ENCODE assay signal across 11 cellular contexts in genomic region chr16:68276223-68276622, GRCh38. TPM values are rescaled to one million over a fixed set of nuclear protein-coding genes. Genes with fewer than 3 reads are reported as not detected.
A peak's percentile ranks its signal among the peaks of the same experiment; 100 is the strongest.
DNase-seq lines count a peak whose midpoint lies in the region; ATAC-seq and TF ChIP-seq lines count a peak whose summit lies in the region.
"Had no signal": no experiment of that assay in that cellular context is flagged by ENCODE, and none has a peak within 500 bp of the region (broad histone marks: within the 10 kb centered on the region; RNA-seq: fewer than 3 reads in every experiment).

No MANE protein-coding gene starts in this region.

- peaks cover 16% of the 10 kb centered on the region for H3K36me3 ChIP-seq in CD4-positive, CD25-positive, alpha-beta regulatory T cell (ENCODE audit: control insufficient read depth, insufficient read depth, low read length)
- H3K36me3 ChIP-seq in Loucy (ENCODE audit: insufficient read depth, low read length) (peaks cover 15% of the 10 kb centered on the region; the same call in 1 of the 2 replicates), neural progenitor cell (no peaks in the 10 kb centered on the region)
- H3K36me3 ChIP-seq: ovary had no signal

- H3K4me3 Mint-ChIP-seq in CD4-positive, CD25-positive, alpha-beta regulatory T cell, result peak overlapping the region; percentile 77 to 87 (median 81)
- H3K4me3 Mint-ChIP-seq in chondrocyte (ENCODE audit: unreplicated experiment) (no peak overlapping the region), neural progenitor cell (no peak overlapping the region)

- H3K27ac Mint-ChIP-seq in CD4-positive, CD25-positive, alpha-beta regulatory T cell, result peak overlapping the region; percentile 93 to 98 (median 98)
- H3K27ac Mint-ChIP-seq in chondrocyte (ENCODE audit: unreplicated experiment) (peak overlapping the region; percentile 57), neural progenitor cell (no peak overlapping the region)

- H3K4me2 ChIP-seq in Loucy (ENCODE audit: low read depth, low read length, poor library complexity, severe bottlenecking), result peak overlapping the region; percentile 41
- no peak overlapping the region for H3K4me2 ChIP-seq in neural progenitor cell
- H3K4me2 ChIP-seq: KMS-11 had no signal

- H3F3A ChIP-seq in Loucy (ENCODE audit: low read depth), result 0 out of 2 replicates have a peak, but pooled peaks cover 2% of the 10 kb centered on the region
- H3F3A ChIP-seq in neural progenitor cell (ENCODE audit: low read depth), result peaks cover 8% of the 10 kb centered on the region

- H3K9me3 ChIP-seq in CD4-positive, CD25-positive, alpha-beta regulatory T cell (ENCODE audit: control insufficient read depth in 2 of 2, low read length in 2 of 2), result no peaks in the 10 kb centered on the region
- H3K9me3 ChIP-seq in Loucy (ENCODE audit: insufficient read depth, low read depth, low read length) (no peaks in the 10 kb centered on the region), neural progenitor cell (ENCODE audit: low read depth) (no peaks in the 10 kb centered on the region)
- H3K9me3 ChIP-seq: ovary had no signal

- H3K4me3 ChIP-seq in CD4-positive, CD25-positive, alpha-beta regulatory T cell (ENCODE audit: low read depth, low read length), result peak overlapping the region; percentile 73
- H3K4me3 ChIP-seq in Loucy (ENCODE audit: low read length, poor library complexity, severe bottlenecking), result peak overlapping the region; percentile 15
- no peak overlapping the region for H3K4me3 ChIP-seq in neural progenitor cell
- H3K4me3 ChIP-seq: ovary, SK-N-MC had no signal

- H3K9me3 Mint-ChIP-seq in CD4-positive, CD25-positive, alpha-beta regulatory T cell, result no peaks in the 10 kb centered on the region
- H3K9me3 Mint-ChIP-seq in chondrocyte (ENCODE audit: low read depth) (no peaks in the 10 kb centered on the region), neural progenitor cell (no peaks in the 10 kb centered on the region)

- no peaks in the 10 kb centered on the region for H3K27me3 ChIP-seq in CD4-positive, CD25-positive, alpha-beta regulatory T cell (ENCODE audit: control insufficient read depth, insufficient read depth, low read length)
- H3K27me3 ChIP-seq in Loucy (ENCODE audit: insufficient read depth, low read length, poor library complexity, severe bottlenecking) (no peaks in the 10 kb centered on the region), neural progenitor cell (no peaks in the 10 kb centered on the region)
- H3K27me3 ChIP-seq: ovary had no signal

- H3K79me2 ChIP-seq in Loucy (ENCODE audit: insufficient read depth, low read length) (peaks cover 62% of the 10 kb centered on the region), neural progenitor cell (ENCODE audit: low read depth) (no peaks in the 10 kb centered on the region)

- peaks cover 39% of the 10 kb centered on the region for H3K36me3 Mint-ChIP-seq in CD4-positive, CD25-positive, alpha-beta regulatory T cell
- H3K36me3 Mint-ChIP-seq in chondrocyte (ENCODE audit: low read depth), result peaks cover 6% of the 10 kb centered on the region
- peaks cover 6% of the 10 kb centered on the region for H3K36me3 Mint-ChIP-seq in neural progenitor cell

- no peak for DNase-seq in CD4-positive, CD25-positive, alpha-beta regulatory T cell
- no peak for DNase-seq in chondrocyte (ENCODE audit: low spot score)
- DNase-seq in neural progenitor cell (ENCODE audit: low spot score), result no peak
- no peak for DNase-seq in NCI-H1105 (lab: John Stamatoyannopoulos, UW)
- no peak for DNase-seq in SHP77 (lab: John Stamatoyannopoulos, UW)
- DNase-seq: ovary had no signal

- peaks cover 29 to 78% (median 52%) of the 10 kb centered on the region in 4 donors for H3K4me1 Mint-ChIP-seq in CD4-positive, CD25-positive, alpha-beta regulatory T cell
- H3K4me1 Mint-ChIP-seq in chondrocyte (ENCODE audit: low read depth) (peaks cover 14% of the 10 kb centered on the region), neural progenitor cell (no peaks in the 10 kb centered on the region)

- H3K9ac ChIP-seq in Loucy (ENCODE audit: low read depth, low read length, poor library complexity, severe bottlenecking) (peak overlapping the region; percentile 68), neural progenitor cell (no peak overlapping the region)
- H3K9ac ChIP-seq: KMS-11 had no signal

- ATAC-seq in CD4-positive, CD25-positive, alpha-beta regulatory T cell (ENCODE audit: low read depth in 2 of 2), result no peak
- ATAC-seq in GM21576 (IDR thresholded peaks at IDR 0.05; ENCODE audit: unreplicated experiment) (no peak), GM21526 (IDR thresholded peaks at IDR 0.05; ENCODE audit: low FRiP score, unreplicated experiment) (no peak)

- H4K20me1 ChIP-seq in Loucy (ENCODE audit: insufficient read depth, low read length, poor library complexity, severe bottlenecking), result peaks cover 3% of the 10 kb centered on the region
- no peaks in the 10 kb centered on the region for H4K20me1 ChIP-seq in neural progenitor cell (ENCODE audit: low read depth)

- peak overlapping the region; percentile 82 for H3K27ac ChIP-seq in CD4-positive, CD25-positive, alpha-beta regulatory T cell (ENCODE audit: insufficient read depth, low read length, poor library complexity, severe bottlenecking)
- H3K27ac ChIP-seq in neural progenitor cell, result peak overlapping the region; percentile 55
- H3K27ac ChIP-seq: ovary, SK-N-MC had no signal

- H3K4me1 ChIP-seq in CD4-positive, CD25-positive, alpha-beta regulatory T cell (ENCODE audit: control insufficient read depth, insufficient read depth, low read length, poor library complexity, severe bottlenecking), result peaks cover 84% of the 10 kb centered on the region
- H3K4me1 ChIP-seq in Loucy (ENCODE audit: insufficient read depth, low read length, poor library complexity, severe bottlenecking) (peaks cover 40% of the 10 kb centered on the region), neural progenitor cell (no peaks in the 10 kb centered on the region)

- no peaks in the 10 kb centered on the region for H3K9me2 ChIP-seq in Loucy (replicated peaks; ENCODE audit: low read depth, low read length)

- H2AFZ ChIP-seq in Loucy (ENCODE audit: low read length) (no peak overlapping the region), neural progenitor cell (replicated peaks) (no peak overlapping the region)

- TF ChIP-seq CTCF in Loucy (conservative IDR thresholded peaks at IDR 0.05; ENCODE audit: low read length), result no peak
- no peak for TF ChIP-seq CTCF in chondrocyte (IDR thresholded peaks at IDR 0.05)
- TF ChIP-seq CTCF in neural progenitor cell (IDR thresholded peaks at IDR 0.05), result no peak

- H3K27me3 Mint-ChIP-seq in CD4-positive, CD25-positive, alpha-beta regulatory T cell, result no peaks in the 10 kb centered on the region
- H3K27me3 Mint-ChIP-seq in chondrocyte (ENCODE audit: low read depth) (no peaks in the 10 kb centered on the region), neural progenitor cell (ENCODE audit: insufficient read depth, low read depth) (no peaks in the 10 kb centered on the region)

RNA-seq across cellular contexts. Expression of gene SLC7A6, which starts 11.9 kb away (rescaled TPM):
- total RNA-seq in CD4-positive, CD25-positive, alpha-beta regulatory T cell, result 141 TPM
- polyA plus RNA-seq in CD4-positive, CD25-positive, alpha-beta regulatory T cell, result 10 to 100 TPM; 10.7 to 21.4 (median 17.4) TPM
- total RNA-seq in chondrocyte (49.5 to 57.3 TPM (median 55.9 TPM) in 3 replicates), neural progenitor cell (ENCODE audit: low replicate concordance) (5.6 and 13.7 TPM in 2 replicates)

RNA-seq across cellular contexts. Expression of gene PLA2G15, which starts 31.1 kb away (rescaled TPM):
- 9.4 TPM for total RNA-seq in CD4-positive, CD25-positive, alpha-beta regulatory T cell
- 10 to 100 TPM in 1 of 4 donors, 1 to 10 TPM in 3; 7.5 to 10.3 (median 8.8) TPM for polyA plus RNA-seq in CD4-positive, CD25-positive, alpha-beta regulatory T cell
- 24.5 to 29.6 TPM (median 28.0 TPM) in 3 replicates for total RNA-seq in chondrocyte
- total RNA-seq in neural progenitor cell (ENCODE audit: low replicate concordance), result 3.8 and 11.7 TPM in 2 replicates

RNA-seq across cellular contexts. Expression of gene SLC7A6OS, which starts 34.5 kb away (rescaled TPM):
- total RNA-seq in CD4-positive, CD25-positive, alpha-beta regulatory T cell, result 38.4 TPM
- polyA plus RNA-seq in CD4-positive, CD25-positive, alpha-beta regulatory T cell, result 10 to 100 TPM; 23.7 to 28.0 (median 26.8) TPM
- total RNA-seq in chondrocyte (9.5 to 12.7 TPM (median 11.8 TPM) in 3 replicates), neural progenitor cell (ENCODE audit: low replicate concordance) (18.7 and 18.8 TPM in 2 replicates)

RNA-seq across cellular contexts. Expression of gene PRMT7, which starts 34.6 kb away (rescaled TPM):
- 53.8 TPM for total RNA-seq in CD4-positive, CD25-positive, alpha-beta regulatory T cell
- polyA plus RNA-seq in CD4-positive, CD25-positive, alpha-beta regulatory T cell, result 10 to 100 TPM; 32.4 to 34.8 (median 34.1) TPM
- total RNA-seq in chondrocyte, result 25.1 to 41.8 TPM (median 26.7 TPM) in 3 replicates
- total RNA-seq in neural progenitor cell (ENCODE audit: low replicate concordance), result 70.2 and 79.7 TPM in 2 replicates

RNA-seq across cellular contexts. Expression of gene ESRP2, which starts 40.3 kb away (rescaled TPM):
- not detected for total RNA-seq in CD4-positive, CD25-positive, alpha-beta regulatory T cell
- under 1 TPM; 0.10 to 0.99 (median 0.33) TPM for polyA plus RNA-seq in CD4-positive, CD25-positive, alpha-beta regulatory T cell
- total RNA-seq in chondrocyte (0.42 to 0.44 TPM in 2 of 3 replicates, not detected in the other), neural progenitor cell (ENCODE audit: low replicate concordance) (1.5 and 5.4 TPM in 2 replicates)

Comparison
In these comparisons a context has a peak if more than half of its experiments do, and no peak if none do; other contexts are left out.
1. H3K4me3 Mint-ChIP-seq: peak in CD4-positive, CD25-positive, alpha-beta regulatory T cell (4 of 4); none in chondrocyte (single experiment) and neural progenitor cell (single experiment).